ENCODE assay signal across 2 cellular contexts in the genomic region with DNA sequence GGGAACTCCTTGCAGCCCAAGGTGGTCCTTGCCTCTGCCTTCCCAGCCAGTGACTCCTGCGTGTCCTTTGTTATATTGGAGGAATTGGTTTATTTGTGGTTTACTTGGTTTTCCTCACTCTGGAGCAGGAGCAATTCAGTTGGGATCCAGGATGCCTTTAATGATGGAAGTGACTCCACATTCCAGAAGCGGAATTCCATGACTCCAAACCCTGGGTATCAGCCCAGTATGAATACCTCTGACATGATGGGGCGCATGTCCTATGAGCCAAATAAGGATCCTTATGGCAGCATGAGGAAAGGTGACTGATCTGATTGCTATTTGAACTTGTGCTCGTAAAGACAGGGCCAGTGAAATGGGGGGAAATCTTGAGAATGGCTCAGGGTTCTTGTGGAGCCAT.
A peak's percentile ranks its signal among the peaks of the same experiment; 100 is the strongest.
TF ChIP-seq lines count a peak whose summit lies in the region.

No MANE protein-coding gene starts in this region.

TF ChIP-seq in A549, 52 proteins besides CTCF, POLR2A, EP300 and RAD21:
- TF ChIP-seq RNF2 (IDR thresholded peaks at IDR 0.05; ENCODE audit: borderline replicate concordance, low read depth) (no peak), GATA3 (IDR thresholded peaks at IDR 0.05; ENCODE audit: borderline replicate concordance) (peak; percentile 21; the same call in 1 of the 2 replicates)
TF ChIP-seq in A549: peak in this region for 1.

TF ChIP-seq in IMR-90, 13 proteins besides CTCF, POLR2A, EP300 and RAD21:
- TF ChIP-seq, protein P1, sequence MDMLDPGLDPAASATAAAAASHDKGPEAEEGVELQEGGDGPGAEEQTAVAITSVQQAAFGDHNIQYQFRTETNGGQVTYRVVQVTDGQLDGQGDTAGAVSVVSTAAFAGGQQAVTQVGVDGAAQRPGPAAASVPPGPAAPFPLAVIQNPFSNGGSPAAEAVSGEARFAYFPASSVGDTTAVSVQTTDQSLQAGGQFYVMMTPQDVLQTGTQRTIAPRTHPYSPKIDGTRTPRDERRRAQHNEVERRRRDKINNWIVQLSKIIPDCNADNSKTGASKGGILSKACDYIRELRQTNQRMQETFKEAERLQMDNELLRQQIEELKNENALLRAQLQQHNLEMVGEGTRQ (IDR thresholded peaks at IDR 0.05; ENCODE audit: low read depth, low read length) = peak; percentile 20; the same call in 1 of the 2 replicates
- TF ChIP-seq MXI1 (IDR thresholded peaks at IDR 0.05; ENCODE audit: borderline replicate concordance, low read depth, low read length) = no peak
- no peak; the same call in 1 of the 2 replicates for TF ChIP-seq MAZ (IDR thresholded peaks at IDR 0.05; ENCODE audit: borderline replicate concordance, low read depth, low read length)
- no peak for TF ChIP-seq RFX5 (IDR thresholded peaks at IDR 0.05; ENCODE audit: low read depth, low read length)
- no peak for TF ChIP-seq CHD1 (IDR thresholded peaks at IDR 0.05; ENCODE audit: low read depth, low read length)
- TF ChIP-seq CEBPB (IDR thresholded peaks at IDR 0.05; ENCODE audit: low read depth, low read length) = peak; percentile 23; the same call in 1 of the 2 replicates
- TF ChIP-seq FOS (IDR thresholded peaks at IDR 0.05; ENCODE audit: low read depth, low read length) = peak; percentile 72
- no peak; the same call in 1 of the 2 replicates for TF ChIP-seq BHLHE40 (IDR thresholded peaks at IDR 0.05; ENCODE audit: low read depth, low read length)
- TF ChIP-seq NFE2L2 (IDR thresholded peaks at IDR 0.05; ENCODE audit: low read depth, low read length) = no peak
- no peak for TF ChIP-seq SMC3 (IDR thresholded peaks at IDR 0.05; ENCODE audit: low read depth, low read length)
- peak; percentile 93 for TF ChIP-seq RCOR1 (IDR thresholded peaks at IDR 0.05; ENCODE audit: insufficient replicate concordance, low read length)
- no peak for TF ChIP-seq MAFK (IDR thresholded peaks at IDR 0.05; ENCODE audit: low read depth, low read length)
TF ChIP-seq in IMR-90: peak in this region for 4.
